In genomic region chr1:164721037-164721496, GRCh38 we compare ENCODE assay signal across 20 cellular contexts.
DNase-seq lines count a peak whose midpoint lies in the region; ATAC-seq and TF ChIP-seq lines count a peak whose summit lies in the region.
"Had no signal": no experiment of that assay in that cellular context is flagged by ENCODE, and none has a peak within 500 bp of the region (broad histone marks: within the 10 kb centered on the region; RNA-seq: fewer than 3 reads in every experiment).

No MANE protein-coding gene starts in this region.

- H3K9me3 ChIP-seq in cardiac muscle cell (ENCODE audit: low read depth), result no peaks in the 10 kb centered on the region
- H3K9me3 ChIP-seq in breast epithelium, result no peaks in the 10 kb centered on the region
- no peaks in the 10 kb centered on the region for H3K9me3 ChIP-seq in upper lobe of right lung
- H3K9me3 ChIP-seq: HAP-1 had no signal

- intact Hi-C loops in cardiac septum (cut with DNase I) (no loop called here), breast epithelium (cut with DNase I; ENCODE audit: low total_unique reads) (no loop called here), natural killer cell (cut with micrococcal nuclease) (no loop called here), upper lobe of right lung (cut with DNase I) (no loop called here)

- H3K27ac Mint-ChIP-seq in natural killer cell, result peak overlapping the region in 1 of 2 donors; percentile 51

- TF ChIP-seq CTCF in cardiac muscle cell (IDR thresholded peaks at IDR 0.05; ENCODE audit: low read depth, low read length) (no peak), breast epithelium (IDR thresholded peaks at IDR 0.05) (no peak), natural killer cell (IDR thresholded peaks at IDR 0.05) (no peak), upper lobe of right lung (IDR thresholded peaks at IDR 0.05) (no peak)

- H3K27me3 Mint-ChIP-seq in natural killer cell (ENCODE audit: low read depth in 2 of 2), result peaks cover 25 to 58% of the 10 kb centered on the region in 2 donors

- H3K36me3 Mint-ChIP-seq in natural killer cell, result peaks cover 6% of the 10 kb centered on the region

- H3K27ac ChIP-seq in cardiac muscle cell (peak overlapping the region; percentile 39), breast epithelium (peak overlapping the region; percentile 54 to 67), upper lobe of right lung (peak overlapping the region; percentile 33)

- H3K27me3 ChIP-seq in cardiac muscle cell (no peaks in the 10 kb centered on the region), breast epithelium (no peaks in the 10 kb centered on the region), upper lobe of right lung (no peaks in the 10 kb centered on the region)

- no peak for TF ChIP-seq POLR2A in breast epithelium (IDR thresholded peaks at IDR 0.05)

- H3K4me1 ChIP-seq in cardiac muscle cell (ENCODE audit: low read depth) (peaks cover 45% of the 10 kb centered on the region), breast epithelium (peaks cover 0 to 8% of the 10 kb centered on the region in 2 donors), upper lobe of right lung (peaks cover 38% of the 10 kb centered on the region)

- no peaks in the 10 kb centered on the region for H3K9me3 Mint-ChIP-seq in natural killer cell

- H3K4me3 ChIP-seq in cardiac muscle cell (no peak overlapping the region), breast epithelium (no peak overlapping the region), upper lobe of right lung (no peak overlapping the region)
- H3K4me3 ChIP-seq: HAP-1 had no signal

- H3K4me3 Mint-ChIP-seq in natural killer cell, result peak overlapping the region; percentile 53

- ATAC-seq in natural killer cell, result no peak
- no peak for ATAC-seq in upper lobe of right lung
- ATAC-seq in left lobe of liver, result no peak

- DNase-seq in cardiac muscle cell (ENCODE audit: low read depth in 1 of 2, low spot score in 1 of 2) (no peak), cardiac septum (ENCODE audit: low spot score) (no peak), breast epithelium (ENCODE audit: low spot score in 2 of 2) (no peak), natural killer cell (no peak), upper lobe of right lung (no peak), HK-2 (ENCODE audit: unreplicated experiment) (no peak), left lobe of liver (ENCODE audit: low spot score) (no peak), AG08396 (ENCODE audit: low spot score) (no peak)
- DNase-seq: 8988T; activated CD8-positive, alpha-beta memory T cell treated with anti-CD3 and anti-CD28 coated beads for 24 hours; activated naive CD4-positive, alpha-beta T cell treated with anti-CD3 and anti-CD28 coated beads, Interleukin-2, amount 50 U/mL, for 16 hours; DMS79; foreskin fibroblast; Kasumi-1; midbrain; NCI-H1105; NCI-H524 treated with DMSO at 0.1 percent for 48 hours; stimulated activated CD4-positive, alpha-beta T cell treated with anti-CD3 and anti-CD28 coated beads, Interleukin-12 subunit alpha, Interleukin-12 subunit beta, amount 100 ng/mL, for 4 hours; SW 1271 had no signal

- peaks cover 51 to 67% of the 10 kb centered on the region in 2 donors for H3K4me1 Mint-ChIP-seq in natural killer cell

- H3K36me3 ChIP-seq in cardiac muscle cell (no peaks in the 10 kb centered on the region), breast epithelium (no peaks in the 10 kb centered on the region), upper lobe of right lung (no peaks in the 10 kb centered on the region)
- H3K36me3 ChIP-seq: HAP-1 had no signal
